ENCODE assay signal across 11 cellular contexts in genomic region chr19:38674388-38675133, GRCh38. TPM values are rescaled to one million over a fixed set of nuclear protein-coding genes. Genes with fewer than 3 reads are reported as not detected.
DNase-seq lines count a peak whose midpoint lies in the region; ATAC-seq, FAIRE-seq and TF ChIP-seq lines count a peak whose summit lies in the region.
"Had no signal": no experiment of that assay in that cellular context is flagged by ENCODE, and none has a peak within 500 bp of the region (broad histone marks: within the 10 kb centered on the region; RNA-seq: fewer than 3 reads in every experiment).

No MANE protein-coding gene starts in this region.

- H3K27ac Mint-ChIP-seq in HFFc6, result peak overlapping the region; percentile 81
- H3K27ac Mint-ChIP-seq in brain, result peak overlapping the region in 3 of 5 experiments; percentile 59 to 80 (median 79)
- H3K27ac Mint-ChIP-seq in stimulated activated memory B cell treated with anti-CD40 and anti-IgM and Interleukin-4, amounts not matched to agents 10 μg/mL and 1 μg/mL and 100 μg/mL, for 72 hours, result peak overlapping the region; percentile 68

- no peak overlapping the region for H3K4me2 ChIP-seq in HepG2 (ENCODE audit: low read depth, low read length)

- intact Hi-C loops in HepG2 (cut with micrococcal nuclease; ENCODE audit: unreplicated experiment), result loop anchor here (2.0 kb wide), 1 partner anchor 16 kb away; no protein-coding TSS in a partner anchor

- no peak for ATAC-seq in HepG2
- ATAC-seq in stimulated activated memory B cell treated with anti-CD40 and anti-IgM and Interleukin-4, amounts not matched to agents 10 μg/mL and 1 μg/mL and 100 μg/mL, for 72 hours, result peak; percentile 69
- ATAC-seq: naive thymus-derived CD8-positive, alpha-beta T cell had no signal

- H3K4me1 ChIP-seq in HepG2 (ENCODE audit: insufficient read depth, low read length), result peaks cover 87% of the 10 kb centered on the region

- H2AFZ ChIP-seq in HepG2 (ENCODE audit: low read length), result no peak overlapping the region

- no peaks in the 10 kb centered on the region for H3K27me3 ChIP-seq in HepG2 (ENCODE audit: control insufficient read depth in 1 of 2, insufficient read depth in 2 of 2, low read length in 2 of 2)

- DNase-seq in HFFc6, result no peak
- DNase-seq in HepG2 (ENCODE audit: low spot score), result no peak
- no peak for DNase-seq in occipital lobe (lab: John Stamatoyannopoulos, UW)
- no peak for DNase-seq in NCI-H2081 treated with DMSO at 0.1 percent for 48 hours (lab: John Stamatoyannopoulos, UW)
- DNase-seq in COLO829 (ENCODE audit: low spot score), result no peak
- no peak for DNase-seq in NCI-H748 treated with DMSO at 0.1 percent for 48 hours (lab: John Stamatoyannopoulos, UW)
- DNase-seq: cortex of kidney; naive thymus-derived CD8-positive, alpha-beta T cell had no signal

- no peak for TF ChIP-seq RAD21 in HepG2 (CRISPR knock-in tag; IDR thresholded peaks at IDR 0.05)

- no peaks in the 10 kb centered on the region for H3K9me3 ChIP-seq in HepG2 (ENCODE audit: low read length)

- WGBS in HepG2 (ENCODE audit: low lambda C conversion rate), result 93% methylated on average over 16 of the region's 16 CpGs

- H4K20me1 ChIP-seq in HepG2 (ENCODE audit: insufficient read depth, low read length), result peaks cover 69% of the 10 kb centered on the region

- H3K27me3 Mint-ChIP-seq in HFFc6 (ENCODE audit: insufficient read depth), result peaks cover 2% of the 10 kb centered on the region; the same call in 1 of the 2 replicates
- H3K27me3 Mint-ChIP-seq in brain, result no peaks in the 10 kb centered on the region
- H3K27me3 Mint-ChIP-seq in stimulated activated memory B cell treated with anti-CD40 and anti-IgM and Interleukin-4, amounts not matched to agents 10 μg/mL and 1 μg/mL and 100 μg/mL, for 72 hours, result no peaks in the 10 kb centered on the region

- BruUV-seq in HepG2 (replicated peaks; lab: Mats Ljungman, UMichigan), result TSS peak; percentile 8

- no peak overlapping the region for H3K9ac ChIP-seq in HepG2 (ENCODE audit: insufficient read depth, low read depth, low read length)

- no peak overlapping the region for H3K4me3 ChIP-seq in HepG2 (replicated peaks in 1 of 3; ENCODE audit: insufficient read depth in 1 of 3, low read depth in 2 of 3, low read length in 3 of 3)

- H3K27ac ChIP-seq in HepG2 (ENCODE audit: extremely low read length, insufficient read depth, low read length), result peak overlapping the region; percentile 12

- H3K9me3 Mint-ChIP-seq in HFFc6 (no peaks in the 10 kb centered on the region), brain (no peaks in the 10 kb centered on the region)
- no peaks in the 10 kb centered on the region for H3K9me3 Mint-ChIP-seq in stimulated activated memory B cell treated with anti-CD40 and anti-IgM and Interleukin-4, amounts not matched to agents 10 μg/mL and 1 μg/mL and 100 μg/mL, for 72 hours
- H3K9me3 Mint-ChIP-seq: naive thymus-derived CD8-positive, alpha-beta T cell had no signal

- TF ChIP-seq POLR2A in HepG2 (IDR thresholded peaks at IDR 0.05; ENCODE audit: insufficient read depth in 1 of 2, low read depth in 2 of 2, low read length in 2 of 2), result no peak

- peaks cover 10 to 48% of the 10 kb centered on the region in 2 experiments; a peak in 4 of 5 replicates for H3K36me3 ChIP-seq in HepG2 (replicated peaks in 1 of 2; ENCODE audit: control insufficient read depth in 1 of 2, insufficient read depth in 2 of 2, low read length in 2 of 2)

- CTCF ChIA-PET in HepG2 (lab: Yijun Ruan, JAX; ENCODE audit: low intra/inter-chr PET ratio, low total read pairs), result no interaction called here

- peaks cover 40% of the 10 kb centered on the region for H3K36me3 Mint-ChIP-seq in HFFc6 (ENCODE audit: low read depth)
- peaks cover 32% of the 10 kb centered on the region for H3K36me3 Mint-ChIP-seq in brain
- H3K36me3 Mint-ChIP-seq in stimulated activated memory B cell treated with anti-CD40 and anti-IgM and Interleukin-4, amounts not matched to agents 10 μg/mL and 1 μg/mL and 100 μg/mL, for 72 hours, result peaks cover 30% of the 10 kb centered on the region

- FAIRE-seq in HepG2 (lab: Jason Lieb, UNC), result no peak
- FAIRE-seq: TTC549 had no signal

- H3K4me3 Mint-ChIP-seq in HFFc6 (peak overlapping the region; percentile 54), brain (peak overlapping the region in 1 of 5 experiments; percentile 15)
- no peak overlapping the region for H3K4me3 Mint-ChIP-seq in stimulated activated memory B cell treated with anti-CD40 and anti-IgM and Interleukin-4, amounts not matched to agents 10 μg/mL and 1 μg/mL and 100 μg/mL, for 72 hours

- TF ChIP-seq CTCF in HFFc6 (IDR thresholded peaks at IDR 0.05) (no peak), brain (conservative IDR thresholded peaks at IDR 0.05) (no peak), HepG2 (CRISPR knock-in tag; IDR thresholded peaks at IDR 0.05) (no peak)

- H3K4me1 Mint-ChIP-seq in HFFc6 (ENCODE audit: low read depth) (peaks cover 84% of the 10 kb centered on the region), brain (peaks cover 51% of the 10 kb centered on the region)
- peaks cover 80% of the 10 kb centered on the region for H3K4me1 Mint-ChIP-seq in stimulated activated memory B cell treated with anti-CD40 and anti-IgM and Interleukin-4, amounts not matched to agents 10 μg/mL and 1 μg/mL and 100 μg/mL, for 72 hours

- in situ Hi-C loops in HepG2 (cut with HindIII; ENCODE audit: extremely low pct_ligation_motif_present, low pct_unique_long_range_greater_than_20kb), result no loop called here

- no peak for TF ChIP-seq EP300 in HepG2 (IDR thresholded peaks at IDR 0.05; ENCODE audit: low read depth in 2 of 2, low read length in 2 of 2)
- no peak for TF ChIP-seq EP300 in HepG2 (CRISPR knock-in tag; IDR thresholded peaks at IDR 0.05; ENCODE audit: borderline replicate concordance)

- POLR2A ChIA-PET in HepG2 (lab: Yijun Ruan, JAX), result interaction anchor here (1.0 to 1.4 kb wide), 3 partner anchors 11 to 28 kb away, joined by 3 to 4 read pairs (median 4); no protein-coding TSS in a partner anchor

- peaks cover 90% of the 10 kb centered on the region for H3K79me2 ChIP-seq in HepG2 (ENCODE audit: insufficient read depth, low read length)

RNA-seq across cellular contexts. Expression of gene ACTN4, which starts 27.1 kb away (rescaled TPM):
- 1,000 to 10,000 TPM in 5 of 6 experiments, 100 to 1,000 TPM in 1; 972 to 1,299 (median 1,250) TPM for total RNA-seq in HFFc6 (2021; fragmentation: NEBNext Ultra II Directional; extraction: Animal tissue kit (Norgen Biotek cat#: 25700))
- polyA plus RNA-seq in brain (ENCODE audit: insufficient read depth, low read depth, low replicate concordance) (379 TPM), HepG2 (2011; rRNA removed) (171 and 223 TPM in 2 replicates)
- total RNA-seq in HepG2 (2016; rRNA removed; fragmentation: Illumina TruSeq; extraction: Trizol) (167 and 192 TPM in 2 replicates), occipital lobe (53.2 TPM)
- total RNA-seq in HepG2 (2016; cell fraction: cytosol; rRNA removed; fragmentation: Illumina TruSeq; extraction: Trizol; ENCODE audit: low read depth), result 13.8 and 15.0 TPM in 2 replicates
- 122 and 176 TPM in 2 replicates for total RNA-seq in HepG2 (2016; cell fraction: insoluble cytoplasmic fraction; rRNA removed; fragmentation: Illumina TruSeq; extraction: Trizol)
- 28.6 and 34.1 TPM in 2 replicates for total RNA-seq in HepG2 (2016; cell fraction: membrane; rRNA removed; fragmentation: Illumina TruSeq; extraction: Trizol)
- 148 and 165 TPM in 2 replicates for total RNA-seq in HepG2 (2016; cell fraction: nucleus; rRNA removed; fragmentation: Illumina TruSeq; extraction: Trizol)
- polyA plus RNA-seq in HepG2 (2011; cell fraction: cytosol; rRNA removed), result 82.2 and 91.7 TPM in 2 replicates
- polyA plus RNA-seq in HepG2 (2011; cell fraction: nucleus; rRNA removed), result 437 and 620 TPM in 2 replicates
- 222 and 260 TPM in 2 replicates for polyA plus RNA-seq in HepG2 (2012)
- polyA plus RNA-seq in HepG2 (2016; cell fraction: cytosol; fragmentation: Illumina TruSeq; extraction: Trizol; ENCODE audit: low read depth), result 5.8 and 8.5 TPM in 2 replicates
- polyA plus RNA-seq in HepG2 (2016; cell fraction: insoluble cytoplasmic fraction; fragmentation: Illumina TruSeq; extraction: Trizol; ENCODE audit: low read depth), result 192 and 256 TPM in 2 replicates
- polyA plus RNA-seq in HepG2 (2016; cell fraction: membrane; fragmentation: Illumina TruSeq; extraction: Trizol; ENCODE audit: low read depth), result 20.9 and 27.6 TPM in 2 replicates
- 435 and 441 TPM in 2 replicates for polyA plus RNA-seq in HepG2 (2016; cell fraction: nucleus; fragmentation: Illumina TruSeq; extraction: Trizol; ENCODE audit: insufficient read depth, low read depth)
- polyA minus RNA-seq in HepG2 (2011; rRNA and poly(A)+ RNA removed; ENCODE audit: low replicate concordance), result 172 and 192 TPM in 2 replicates
- polyA minus RNA-seq in HepG2 (2011; cell fraction: cytosol; rRNA and poly(A)+ RNA removed), result 86.2 and 95.5 TPM in 2 replicates
- polyA minus RNA-seq in HepG2 (2011; cell fraction: nucleus; rRNA and poly(A)+ RNA removed), result 73.1 and 75.2 TPM in 2 replicates

RNA-seq across cellular contexts. Expression of gene EIF3K, which starts 55.6 kb away (rescaled TPM):
- total RNA-seq in HFFc6 (2021; fragmentation: NEBNext Ultra II Directional; extraction: Animal tissue kit (Norgen Biotek cat#: 25700)), result 100 to 1,000 TPM; 227 to 241 (median 238) TPM
- polyA plus RNA-seq in brain (ENCODE audit: insufficient read depth, low read depth, low replicate concordance), result 367 TPM
- total RNA-seq in HepG2 (2016; rRNA removed; fragmentation: Illumina TruSeq; extraction: Trizol), result 258 and 351 TPM in 2 replicates
- 100 and 104 TPM in 2 replicates for total RNA-seq in HepG2 (2016; cell fraction: cytosol; rRNA removed; fragmentation: Illumina TruSeq; extraction: Trizol; ENCODE audit: low read depth)
- total RNA-seq in HepG2 (2016; cell fraction: insoluble cytoplasmic fraction; rRNA removed; fragmentation: Illumina TruSeq; extraction: Trizol), result 260 and 364 TPM in 2 replicates
- 174 and 175 TPM in 2 replicates for total RNA-seq in HepG2 (2016; cell fraction: membrane; rRNA removed; fragmentation: Illumina TruSeq; extraction: Trizol)
- 92.4 TPM in 2 replicates for total RNA-seq in HepG2 (2016; cell fraction: nucleus; rRNA removed; fragmentation: Illumina TruSeq; extraction: Trizol)
- polyA plus RNA-seq in HepG2 (2011; rRNA removed), result 179 and 230 TPM in 2 replicates
- polyA plus RNA-seq in HepG2 (2011; cell fraction: cytosol; rRNA removed), result 271 and 427 TPM in 2 replicates
- polyA plus RNA-seq in HepG2 (2011; cell fraction: nucleus; rRNA removed), result 210 and 224 TPM in 2 replicates
- 171 and 172 TPM in 2 replicates for polyA plus RNA-seq in HepG2 (2012)
- polyA plus RNA-seq in HepG2 (2016; cell fraction: cytosol; fragmentation: Illumina TruSeq; extraction: Trizol; ENCODE audit: low read depth), result 106 and 109 TPM in 2 replicates
- polyA plus RNA-seq in HepG2 (2016; cell fraction: insoluble cytoplasmic fraction; fragmentation: Illumina TruSeq; extraction: Trizol; ENCODE audit: low read depth), result 349 and 386 TPM in 2 replicates
- 161 and 168 TPM in 2 replicates for polyA plus RNA-seq in HepG2 (2016; cell fraction: membrane; fragmentation: Illumina TruSeq; extraction: Trizol; ENCODE audit: low read depth)
- 163 and 169 TPM in 2 replicates for polyA plus RNA-seq in HepG2 (2016; cell fraction: nucleus; fragmentation: Illumina TruSeq; extraction: Trizol; ENCODE audit: insufficient read depth, low read depth)
- polyA minus RNA-seq in HepG2 (2011; rRNA and poly(A)+ RNA removed; ENCODE audit: low replicate concordance), result 199 and 296 TPM in 2 replicates
- polyA minus RNA-seq in HepG2 (2011; cell fraction: cytosol; rRNA and poly(A)+ RNA removed), result 94.6 and 127 TPM in 2 replicates
- 43.4 and 51.5 TPM in 2 replicates for polyA minus RNA-seq in HepG2 (2011; cell fraction: nucleus; rRNA and poly(A)+ RNA removed)
- total RNA-seq in occipital lobe, result 149 TPM

RNA-seq across cellular contexts. Expression of gene MAP4K1, which starts 56.8 kb away (rescaled TPM):
- under 1 TPM in 3 of 6 experiments, not detected in 3; 0.27 to 0.74 (median 0.28) TPM for total RNA-seq in HFFc6 (2021; fragmentation: NEBNext Ultra II Directional; extraction: Animal tissue kit (Norgen Biotek cat#: 25700))
- 1.4 TPM for polyA plus RNA-seq in brain (ENCODE audit: insufficient read depth, low read depth, low replicate concordance)
- 0.89 TPM in 1 of 2 replicates, not detected in the other for total RNA-seq in HepG2 (2016; rRNA removed; fragmentation: Illumina TruSeq; extraction: Trizol)
- total RNA-seq in HepG2 (2016; cell fraction: cytosol; rRNA removed; fragmentation: Illumina TruSeq; extraction: Trizol; ENCODE audit: low read depth), result not detected in 2 replicates
- total RNA-seq in HepG2 (2016; cell fraction: insoluble cytoplasmic fraction; rRNA removed; fragmentation: Illumina TruSeq; extraction: Trizol), result 0.39 and 0.41 TPM in 2 replicates
- 0.19 and 0.62 TPM in 2 replicates for total RNA-seq in HepG2 (2016; cell fraction: membrane; rRNA removed; fragmentation: Illumina TruSeq; extraction: Trizol)
- 0.60 TPM in 1 of 2 replicates, not detected in the other for total RNA-seq in HepG2 (2016; cell fraction: nucleus; rRNA removed; fragmentation: Illumina TruSeq; extraction: Trizol)
- polyA plus RNA-seq in HepG2 (2011; rRNA removed), result 0.24 and 0.35 TPM in 2 replicates
- polyA plus RNA-seq in HepG2 (2011; cell fraction: cytosol; rRNA removed), result 0.05 and 0.31 TPM in 2 replicates
- 2.1 and 2.6 TPM in 2 replicates for polyA plus RNA-seq in HepG2 (2011; cell fraction: nucleus; rRNA removed)
- polyA plus RNA-seq in HepG2 (2012), result 0.44 and 0.64 TPM in 2 replicates
- polyA plus RNA-seq in HepG2 (2016; cell fraction: cytosol; fragmentation: Illumina TruSeq; extraction: Trizol; ENCODE audit: low read depth), result not detected in 2 replicates
- polyA plus RNA-seq in HepG2 (2016; cell fraction: insoluble cytoplasmic fraction; fragmentation: Illumina TruSeq; extraction: Trizol; ENCODE audit: low read depth), result 0.52 TPM in 1 of 2 replicates, not detected in the other
- polyA plus RNA-seq in HepG2 (2016; cell fraction: membrane; fragmentation: Illumina TruSeq; extraction: Trizol; ENCODE audit: low read depth), result not detected in 2 replicates
- polyA plus RNA-seq in HepG2 (2016; cell fraction: nucleus; fragmentation: Illumina TruSeq; extraction: Trizol; ENCODE audit: insufficient read depth, low read depth), result 1.4 and 3.1 TPM in 2 replicates
- polyA minus RNA-seq in HepG2 (2011; rRNA and poly(A)+ RNA removed; ENCODE audit: low replicate concordance), result 0.91 TPM in 1 of 2 replicates, not detected in the other
- polyA minus RNA-seq in HepG2 (2011; cell fraction: cytosol; rRNA and poly(A)+ RNA removed), result not detected in 2 replicates
- not detected in 2 replicates for polyA minus RNA-seq in HepG2 (2011; cell fraction: nucleus; rRNA and poly(A)+ RNA removed)
- 0.16 TPM for total RNA-seq in occipital lobe
